14 cellular contexts compared by ENCODE assay signal in the genomic region with DNA sequence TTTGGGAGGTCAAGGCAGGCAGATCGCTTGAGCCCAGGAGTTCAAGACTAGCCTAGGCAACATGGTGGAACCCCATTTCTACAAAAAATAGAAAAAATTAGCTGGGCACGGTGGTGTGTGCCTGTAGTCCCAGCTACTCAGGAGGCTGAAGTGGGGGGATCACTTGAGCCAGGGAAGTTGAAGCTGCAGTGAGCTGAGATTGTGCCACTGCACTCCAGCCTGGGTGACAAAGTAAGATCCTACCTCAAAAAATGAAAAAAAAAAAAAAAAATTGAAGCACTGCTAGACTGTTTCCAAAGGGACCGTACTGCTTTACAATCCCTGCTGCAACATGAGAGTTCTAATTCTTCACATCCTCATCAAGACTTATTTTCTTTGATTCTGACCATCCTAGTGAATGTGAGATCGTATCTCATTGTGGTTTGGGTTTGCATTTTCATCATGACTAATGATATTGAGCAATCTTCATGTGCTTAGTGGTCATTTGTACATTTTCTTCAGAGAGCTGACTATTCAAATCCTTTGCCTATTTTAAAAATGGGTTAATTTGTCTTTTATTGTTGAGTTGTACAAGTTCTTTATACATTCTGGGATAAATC. TPM values are rescaled to one million over a fixed set of nuclear protein-coding genes. Genes with fewer than 3 reads are reported as not detected.
DNase-seq lines count a peak whose midpoint lies in the region; ATAC-seq and TF ChIP-seq lines count a peak whose summit lies in the region.
"Had no signal": no experiment of that assay in that cellular context is flagged by ENCODE, and none has a peak within 500 bp of the region (broad histone marks: within the 10 kb centered on the region; RNA-seq: fewer than 3 reads in every experiment).

No MANE protein-coding gene starts in this region.

- H3K4me1 ChIP-seq in prostate gland (replicated peaks) (no peaks in the 10 kb centered on the region), esophagus squamous epithelium (no peaks in the 10 kb centered on the region)

- intact Hi-C loops in prostate gland (cut with DNase I) (no loop called here), esophagus squamous epithelium (cut with DNase I) (no loop called here)

- peak; percentile 91 for DNase-seq in A172 (ENCODE audit: low spot score)
- DNase-seq in HFF-Myc (ENCODE audit: extremely low read depth, low read depth) = peak; percentile 50
- no peak for DNase-seq in T-helper 17 cell
- peak; percentile 90 for DNase-seq in fibroblast of the aortic adventitia (ENCODE audit: low read depth)
- no peak for DNase-seq in NCI-H1417 treated with DMSO at 0.1 percent for 48 hours (lab: John Stamatoyannopoulos, UW)
- no peak for DNase-seq in prostate gland (ENCODE audit: low spot score)
- no peak for DNase-seq in esophagus squamous epithelium (lab: John Stamatoyannopoulos, UW)
- DNase-seq: activated naive CD4-positive, alpha-beta T cell treated with anti-CD3 and anti-CD28 coated beads for 36 hours; CD4-positive, alpha-beta memory T cell; hypothalamus; NCI-H1105; occipital lobe had no signal

- TF ChIP-seq CTCF in HFF-Myc (IDR thresholded peaks at IDR 0.05; ENCODE audit: low read depth, low read length, missing control alignments) (no peak), fibroblast of the aortic adventitia (IDR thresholded peaks at IDR 0.05; ENCODE audit: insufficient read depth, low read length) (no peak), prostate gland (IDR thresholded peaks at IDR 0.05) (no peak), esophagus squamous epithelium (IDR thresholded peaks at IDR 0.05) (no peak)

- H3K27me3 ChIP-seq in prostate gland (replicated peaks; ENCODE audit: insufficient read depth) (no peaks in the 10 kb centered on the region), esophagus squamous epithelium (no peaks in the 10 kb centered on the region)

- H3K27ac Mint-ChIP-seq in T-helper 17 cell = no peak overlapping the region
- H3K27ac Mint-ChIP-seq: activated naive CD4-positive, alpha-beta T cell treated with anti-CD3 and anti-CD28 coated beads for 36 hours; T-helper 2 cell treated with Interferon-gamma antibody and Interleukin-4, amounts not matched to agents 5 μg/mL and 100 μg/mL, for 36 hours had no signal

- no peaks in the 10 kb centered on the region for H3K27me3 Mint-ChIP-seq in T-helper 17 cell
- H3K27me3 Mint-ChIP-seq: CD4-positive, alpha-beta memory T cell had no signal

- TF ChIP-seq POLR2A in prostate gland (IDR thresholded peaks at IDR 0.05) (no peak), esophagus squamous epithelium (IDR thresholded peaks at IDR 0.05) (no peak)

- H3K27ac ChIP-seq in prostate gland (no peak overlapping the region), esophagus squamous epithelium (no peak overlapping the region)

- H3K4me1 Mint-ChIP-seq in T-helper 17 cell = peaks cover 32% of the 10 kb centered on the region

- 77% methylated on average over 4 of the region's 4 CpGs for WGBS in prostate gland
- 62 to 79% methylated on average over 3 of the region's 4 CpGs for WGBS in esophagus squamous epithelium, 2 donors

- no peak overlapping the region for H3K4me3 ChIP-seq in HFF-Myc (replicated peaks; ENCODE audit: low read depth, low read length)
- H3K4me3 ChIP-seq in fibroblast of the aortic adventitia (ENCODE audit: low read depth, low read length) = no peak overlapping the region
- H3K4me3 ChIP-seq in prostate gland = no peak overlapping the region
- no peak overlapping the region for H3K4me3 ChIP-seq in esophagus squamous epithelium

- peak; percentile 22 for ATAC-seq in T-helper 17 cell
- ATAC-seq in HG02642 (IDR thresholded peaks at IDR 0.05; ENCODE audit: poor library complexity, unreplicated experiment) = no peak

- H3K9me3 ChIP-seq in T-helper 17 cell (ENCODE audit: control insufficient read depth, low read length, poor library complexity, severe bottlenecking) = no peaks in the 10 kb centered on the region
- H3K9me3 ChIP-seq in prostate gland = no peaks in the 10 kb centered on the region
- peaks cover 0 to 6% (median 0%) of the 10 kb centered on the region in 3 donors for H3K9me3 ChIP-seq in esophagus squamous epithelium

- H3K4me3 Mint-ChIP-seq in T-helper 17 cell = peak overlapping the region; percentile 3
- H3K4me3 Mint-ChIP-seq: activated naive CD4-positive, alpha-beta T cell treated with anti-CD3 and anti-CD28 coated beads for 36 hours; T-helper 2 cell treated with Interferon-gamma antibody and Interleukin-4, amounts not matched to agents 5 μg/mL and 100 μg/mL, for 36 hours had no signal

- H3K36me3 ChIP-seq in prostate gland (no peaks in the 10 kb centered on the region), esophagus squamous epithelium (no peaks in the 10 kb centered on the region)

- H3K36me3 Mint-ChIP-seq in T-helper 17 cell (ENCODE audit: low read depth) = no peaks in the 10 kb centered on the region

RNA-seq across cellular contexts. Expression of a gene that starts 10.8 kb away (rescaled TPM):
- 3.4 and 3.5 TPM in 2 replicates for total RNA-seq in A172 (2014; rRNA removed; shearing (Covaris generic))
- 10 to 100 TPM in 1 of 2 donors, 1 to 10 TPM in 1; 6.3 to 16.4 TPM for total RNA-seq in T-helper 17 cell
- total RNA-seq in fibroblast of the aortic adventitia (ENCODE audit: low replicate concordance) = 1.1 TPM in 1 of 2 replicates, not detected in the other
- total RNA-seq in prostate gland = 10 to 100 TPM; 28.8 to 30.3 TPM
- total RNA-seq in esophagus squamous epithelium = 1 to 10 TPM; 3.8 to 7.4 (median 4.3) TPM

Comparison
In these comparisons a context has a peak if more than half of its experiments do, and no peak if none do; other contexts are left out.
1. DNase-seq: peak in A172 (single experiment), HFF-Myc (single experiment) and fibroblast of the aortic adventitia (single experiment); none in T-helper 17 cell (0 of 3), NCI-H1417 treated with DMSO at 0.1 percent for 48 hours (single experiment), prostate gland (single experiment) and esophagus squamous epithelium (single experiment).